In genomic region chr12:114932806-114933205, GRCh38 we compare ENCODE assay signal across 18 cellular contexts.
"Had no signal": no experiment of that assay in that cellular context is flagged by ENCODE, and none has a peak within 500 bp of the region (broad histone marks: within the 10 kb centered on the region; RNA-seq: fewer than 3 reads in every experiment).

No MANE protein-coding gene starts in this region.

- H3K27me3 ChIP-seq: dorsolateral prefrontal cortex, heart left ventricle, sigmoid colon, uterus had no signal

- ATAC-seq: esophagus mucosa; heart left ventricle; left colon; left ventricle myocardium superior; naive thymus-derived CD4-positive, alpha-beta T cell had no signal

- H3K4me1 ChIP-seq: heart left ventricle, sigmoid colon, uterus had no signal

- H3K4me3 ChIP-seq: dorsolateral prefrontal cortex, heart left ventricle, lung, sigmoid colon, uterus had no signal

- H3K27ac Mint-ChIP-seq: naive thymus-derived CD4-positive, alpha-beta T cell; nephron progenitor cell; type B pancreatic cell had no signal

- H3K4me1 Mint-ChIP-seq: naive thymus-derived CD4-positive, alpha-beta T cell had no signal

- H3K4me3 Mint-ChIP-seq: naive thymus-derived CD4-positive, alpha-beta T cell; nephron progenitor cell; type B pancreatic cell had no signal

- FAIRE-seq: frontal cortex, small intestine had no signal

- H3K9me3 ChIP-seq: uterus had no signal

- DNase-seq: cortex of kidney; dorsolateral prefrontal cortex; effector CD8-positive, alpha-beta T cell; heart left ventricle; hippocampal formation; left colon; left ventricle myocardium superior; naive thymus-derived CD4-positive, alpha-beta T cell; nephron progenitor cell; sigmoid colon; small intestine; stimulated activated CD4-positive, alpha-beta T cell treated with anti-CD3 and anti-CD28 coated beads, Interleukin-2, amount 100 ng/mL, for 48 hours; stimulated activated naive CD4-positive, alpha-beta T cell treated with Interleukin-2 at 50 U/mL for 16 hours; uterus had no signal

- H3K27me3 Mint-ChIP-seq: type B pancreatic cell had no signal

- H3K36me3 ChIP-seq: heart left ventricle, sigmoid colon, uterus had no signal

- H3K27ac ChIP-seq: dorsolateral prefrontal cortex, heart left ventricle, sigmoid colon, uterus had no signal
